8 cellular contexts compared by ENCODE assay signal in the genomic region with DNA sequence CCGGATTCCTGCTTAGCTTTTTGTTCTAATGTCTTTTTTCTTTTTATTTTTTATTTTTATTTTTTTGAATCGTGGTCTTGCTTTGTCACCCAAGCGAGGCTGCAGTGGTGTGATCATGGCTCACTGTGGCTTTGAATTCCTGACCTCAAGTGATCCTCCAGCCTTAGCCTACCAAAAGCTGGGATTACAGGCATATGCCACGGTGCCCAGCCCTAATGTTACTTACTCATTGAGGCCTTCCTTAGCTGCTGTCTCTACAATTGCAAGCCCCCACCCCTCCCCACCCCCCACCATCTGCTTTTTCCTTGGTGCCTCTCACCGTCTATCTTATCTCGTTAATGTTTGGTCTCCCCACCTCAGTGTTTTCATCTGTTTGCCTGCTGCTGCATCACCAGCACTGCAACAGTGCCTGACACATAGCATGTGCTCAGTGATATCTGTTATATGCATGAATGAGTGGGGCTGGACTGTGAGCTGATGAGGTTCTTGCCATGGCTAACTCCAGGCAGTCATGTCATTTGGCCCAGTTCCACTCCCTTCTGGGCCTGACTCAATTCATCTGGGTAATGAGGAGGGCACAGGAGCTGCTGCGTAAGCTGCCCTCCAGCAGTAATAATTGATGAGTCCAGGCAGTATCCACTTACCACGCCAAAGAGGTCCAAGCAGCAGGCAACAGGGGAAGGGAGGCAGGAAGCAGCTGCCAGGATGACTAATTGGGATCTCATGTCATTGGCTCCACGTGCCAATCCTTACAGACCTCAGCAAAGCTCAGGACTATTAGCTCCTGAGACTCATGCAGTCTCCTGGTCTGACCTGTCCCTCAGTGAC. TPM values are rescaled to one million over a fixed set of nuclear protein-coding genes. Genes with fewer than 3 reads are reported as not detected.
DNase-seq lines count a peak whose midpoint lies in the region; ATAC-seq lines count a peak whose summit lies in the region.

No MANE protein-coding gene starts in this region.

- H3K9me3 Mint-ChIP-seq in activated T-cell treated with anti-CD3 and anti-CD28 coated beads, Interleukin-2, amount 50 U/mL, for 72 hours: no peaks in the 10 kb centered on the region

- H3K4me3 Mint-ChIP-seq in activated T-cell treated with anti-CD3 and anti-CD28 coated beads, Interleukin-2, amount 50 U/mL, for 72 hours: no peak overlapping the region

- no peaks in the 10 kb centered on the region for H3K4me1 Mint-ChIP-seq in activated T-cell treated with anti-CD3 and anti-CD28 coated beads, Interleukin-2, amount 50 U/mL, for 72 hours (ENCODE audit: low read depth)

- DNase-seq in AG08395 (ENCODE audit: low spot score): peak; percentile 85
- DNase-seq in NCI-H1092 (lab: John Stamatoyannopoulos, UW): peak; percentile 49
- DNase-seq in amniotic stem cell (lab: John Stamatoyannopoulos, UW): peak; percentile 80
- peak; percentile 94 for DNase-seq in kidney glomerular epithelial cell (lab: John Stamatoyannopoulos, UW)
- DNase-seq in activated CD4-positive, alpha-beta T cell treated with anti-CD3 and anti-CD28 coated beads for 48 hours: no peak
- DNase-seq in activated T-cell treated with anti-CD3 and anti-CD28 coated beads, Interleukin-2, amount 50 U/mL, for 72 hours: no peak
- DNase-seq in left lobe of liver (ENCODE audit: low spot score): no peak

- no peaks in the 10 kb centered on the region for H3K27me3 Mint-ChIP-seq in activated T-cell treated with anti-CD3 and anti-CD28 coated beads, Interleukin-2, amount 50 U/mL, for 72 hours (ENCODE audit: low read depth)

- H3K36me3 Mint-ChIP-seq in activated T-cell treated with anti-CD3 and anti-CD28 coated beads, Interleukin-2, amount 50 U/mL, for 72 hours (ENCODE audit: insufficient read depth in 2 of 2): no peaks in the 10 kb centered on the region

- no peak for ATAC-seq in activated T-cell treated with anti-CD3 and anti-CD28 coated beads, Interleukin-2, amount 50 U/mL, for 72 hours (replicated peaks in 1 of 2)
- ATAC-seq in left lobe of liver (no peak), GM18861 (IDR thresholded peaks at IDR 0.05; ENCODE audit: unreplicated experiment) (no peak)

- no peak overlapping the region for H3K27ac Mint-ChIP-seq in activated T-cell treated with anti-CD3 and anti-CD28 coated beads, Interleukin-2, amount 50 U/mL, for 72 hours

RNA-seq across cellular contexts. Expression of a gene that starts 34.3 kb away (rescaled TPM):
- 100 to 1,000 TPM; 253 to 255 TPM for total RNA-seq in activated T-cell treated with anti-CD3 and anti-CD28 coated beads, Interleukin-2, amount 50 U/mL, for 72 hours
- 76.6 TPM for total RNA-seq in left lobe of liver

RNA-seq across cellular contexts. Expression of a gene that starts 56.6 kb away (rescaled TPM):
- 10 to 100 TPM; 17.8 to 20.3 TPM for total RNA-seq in activated T-cell treated with anti-CD3 and anti-CD28 coated beads, Interleukin-2, amount 50 U/mL, for 72 hours
- 232 TPM for total RNA-seq in left lobe of liver

Comparison
In these comparisons a context has a peak if more than half of its experiments do, and no peak if none do; other contexts are left out.
1. DNase-seq: peak in AG08395 (single experiment), NCI-H1092 (single experiment), amniotic stem cell (single experiment) and kidney glomerular epithelial cell (single experiment); none in activated CD4-positive, alpha-beta T cell treated with anti-CD3 and anti-CD28 coated beads for 48 hours (single experiment), activated T-cell treated with anti-CD3 and anti-CD28 coated beads, Interleukin-2, amount 50 U/mL, for 72 hours (0 of 2) and left lobe of liver (single experiment).
2. RNA of a gene that starts 56.6 kb away (total RNA-seq): 232 TPM in left lobe of liver (single experiment); 17.8 to 20.3 TPM in activated T-cell treated with anti-CD3 and anti-CD28 coated beads, Interleukin-2, amount 50 U/mL, for 72 hours; every median in the first group is over 10 times any median in the second.